1 cellular context compared by ENCODE assay signal in the genomic region with DNA sequence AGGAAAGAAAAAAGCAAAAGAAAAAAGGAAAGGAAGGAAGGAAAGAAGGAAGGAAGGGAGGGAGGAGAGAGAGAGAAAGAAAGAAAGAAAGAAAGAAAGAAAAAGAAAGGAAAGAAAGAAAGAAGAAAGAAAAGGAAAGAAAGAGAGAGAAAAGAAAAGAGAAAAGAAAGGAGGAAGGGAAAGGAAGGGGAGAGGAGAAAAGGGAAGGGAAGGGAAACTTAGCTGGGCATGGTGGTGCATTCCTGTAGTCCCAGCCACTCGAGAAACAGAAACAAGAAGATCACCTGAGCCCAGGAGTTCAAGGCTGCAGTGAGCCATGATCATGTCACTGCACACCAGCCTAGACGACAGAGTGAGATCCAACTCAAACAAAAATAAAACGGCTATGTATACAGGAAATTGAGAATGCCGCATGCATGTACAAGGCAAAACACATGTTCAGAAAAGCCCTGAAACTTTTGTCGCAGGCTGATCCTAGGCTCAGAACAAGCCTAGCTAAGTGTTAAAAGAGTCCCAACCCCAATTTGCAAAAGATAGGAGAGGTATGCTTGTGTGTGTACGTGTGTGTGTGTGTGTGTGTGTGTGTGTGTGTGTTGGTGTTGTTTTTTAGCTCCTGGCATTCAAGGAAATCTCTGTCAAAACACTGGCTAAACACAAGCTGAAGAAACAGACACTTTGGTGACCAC.
TF ChIP-seq lines count a peak whose summit lies in the region.

No MANE protein-coding gene starts in this region.

TF ChIP-seq in endothelial cell of umbilical vein, 7 proteins besides CTCF, POLR2A, EP300 and RAD21:
- TF ChIP-seq MAX (IDR thresholded peaks at IDR 0.05; ENCODE audit: insufficient read depth, insufficient read length): no peak
- no peak for TF ChIP-seq MYC (IDR thresholded peaks at IDR 0.05; ENCODE audit: low read depth, low read length)
- TF ChIP-seq POLR2AphosphoS5 (IDR thresholded peaks at IDR 0.05; ENCODE audit: insufficient read depth, low read depth, low read length): no peak
- TF ChIP-seq FOS (IDR thresholded peaks at IDR 0.05; ENCODE audit: borderline replicate concordance, insufficient read depth, low read length): no peak
- no peak for TF ChIP-seq GATA2 (IDR thresholded peaks at IDR 0.05; ENCODE audit: insufficient read depth, insufficient read length, low read depth, low read length)
- TF ChIP-seq JUN (IDR thresholded peaks at IDR 0.05; ENCODE audit: borderline replicate concordance, insufficient read depth, insufficient read length, low read depth): no peak
- no peak for TF ChIP-seq EZH2 (IDR thresholded peaks at IDR 0.05; ENCODE audit: borderline replicate concordance, low read depth, low read length, severe bottlenecking)
TF ChIP-seq in endothelial cell of umbilical vein: peak in this region for 0.
